Comparison of ENCODE assay signal across 9 cellular contexts in genomic region chr1:16213544-16213943, GRCh38. TPM values are rescaled to one million over a fixed set of nuclear protein-coding genes. Genes with fewer than 3 reads are reported as not detected.
A peak's percentile ranks its signal among the peaks of the same experiment; 100 is the strongest.
DNase-seq lines count a peak whose midpoint lies in the region; ATAC-seq, FAIRE-seq and TF ChIP-seq lines count a peak whose summit lies in the region.
"Not testable (repeated sequence)": the region's sequence is repeated elsewhere in the genome, so short reads cannot be mapped to it uniquely, and the experiment has no call there.
"Had no signal": no experiment of that assay in that cellular context is flagged by ENCODE, and none has a peak within 500 bp of the region (broad histone marks: within the 10 kb centered on the region; RNA-seq: fewer than 3 reads in every experiment).

No MANE protein-coding gene starts in this region.

- TF ChIP-seq RAD21 in A549 (conservative IDR thresholded peaks at IDR 0.05 in 1 of 2, IDR thresholded peaks at IDR 0.05 in 1 of 2); H1 (IDR thresholded peaks at IDR 0.05 in 1 of 2, conservative IDR thresholded peaks at IDR 0.05 in 1 of 2; ENCODE audit: low read depth in 2 of 2, low read length in 2 of 2): not testable (repeated sequence)

- H4K8ac ChIP-seq in H1 (ENCODE audit: extremely low read depth, insufficient read depth, low read length): not testable (repeated sequence)

- not testable (repeated sequence) for H3K23ac ChIP-seq in H1 (ENCODE audit: insufficient read length)

- not testable (repeated sequence) for H3K27ac ChIP-seq in A549; GM23338 (ENCODE audit: low read depth); HEK293 (ENCODE audit: extremely low read depth, low read depth, low read length); H1 (ENCODE audit: low read depth, low read length)
- H3K27ac ChIP-seq in thyroid gland: peak overlapping the region in 2 of 3 donors; percentile 80 to 82

- not testable (repeated sequence) for H3K56ac ChIP-seq in H1 (replicated peaks; ENCODE audit: insufficient read length, low read depth, low read length)

- H3K27ac Mint-ChIP-seq in GM23338: not testable (repeated sequence)

- WGBS in A549 (ENCODE audit: missing lambda C conversion rate): 80% methylated on average over 3 of the region's 3 CpGs
- whole genome bisulfite sequencing in H1 (ENCODE audit: extremely low coverage in 1 of 2, insufficient coverage in 1 of 2, insufficient read length in 1 of 2, insufficient replicate concordance in 2 of 2, low coverage in 1 of 2, low lambda C conversion rate in 2 of 2, missing lambda C conversion rate in 1 of 2), 2 experiments: 90% methylated on average over 3 of the region's 3 CpGs; no CpG with 5 or more reads in 1 of the 2 experiments
- WGBS in thyroid gland, 2 donors: 97 to 98% methylated on average over 3 of the region's 3 CpGs

- H3F3A ChIP-seq in GM23338 (replicated peaks; ENCODE audit: low read depth): peaks cover 11% of the 10 kb centered on the region; the same call in 1 of the 2 replicates

- 0 out of 3 replicates have a peak overlapping the region, but pooled peaks have one; percentile 81 for H3K4me3 Mint-ChIP-seq in GM23338

- H2BK15ac ChIP-seq in H1 (ENCODE audit: low read length): not testable (repeated sequence)

- H3K4me3 ChIP-seq in A549; HEK293 (ENCODE audit: low read depth, low read length); H1 (ENCODE audit: extremely low read depth in 1 of 4, insufficient read depth in 2 of 4, low read depth in 3 of 4, low read length in 4 of 4); thyroid gland (replicated peaks in 1 of 3): not testable (repeated sequence)
- H3K4me3 ChIP-seq in GM23338: peak overlapping the region; percentile 70; the same call in 1 of the 2 replicates

- H2AK5ac ChIP-seq in H1 (ENCODE audit: low read depth, low read length): not testable (repeated sequence)

- H3K27me3 ChIP-seq in GM23338 (ENCODE audit: insufficient read depth); thyroid gland: not testable (repeated sequence)
- peaks cover 0 to 11% (median 6%) of the 10 kb centered on the region in 4 experiments; a peak in 5 of 7 replicates for H3K27me3 ChIP-seq in H1 (replicated peaks in 1 of 4; ENCODE audit: control insufficient read depth in 3 of 4, extremely low read depth in 1 of 4, insufficient read depth in 3 of 4, low read length in 3 of 4)

- H3K9me3 ChIP-seq in A549; HEK293 (ENCODE audit: control insufficient read depth, insufficient read depth, low read depth, low read length); H1 (ENCODE audit: insufficient read depth in 2 of 2, low read depth in 1 of 2, low read length in 1 of 2); thyroid gland: not testable (repeated sequence)

- POLR2A ChIA-PET in A549 (lab: Yijun Ruan, JAX); HEK293 (lab: Yijun Ruan, JAX): not testable (repeated sequence)
- POLR2A ChIA-PET in H1 (lab: Charles Lee; ENCODE audit: partially characterized antibody): interaction anchor here (0.6 to 3.5 kb wide), 8 partner anchors 10 to 144 kb away, joined by 3 to 32 read pairs (median 3); no protein-coding TSS in a partner anchor

- H4K20me1 ChIP-seq in GM23338 (replicated peaks; ENCODE audit: insufficient read depth); H1 (replicated peaks in 1 of 2; ENCODE audit: control insufficient read depth in 1 of 2, insufficient read depth in 2 of 2, low read length in 2 of 2): not testable (repeated sequence)

- not testable (repeated sequence) for H3K18ac ChIP-seq in H1 (ENCODE audit: extremely low read depth, low read length)

- H3K14ac ChIP-seq in H1 (ENCODE audit: insufficient read length): not testable (repeated sequence)

- ATAC-seq in A549, GM23338: not testable (repeated sequence)

- H2BK12ac ChIP-seq in H1 (ENCODE audit: low read depth, low read length): peak overlapping the region; percentile 30; the same call in 1 of the 2 replicates

- H3K9ac ChIP-seq in H1 (replicated peaks in 1 of 4; ENCODE audit: extremely low read depth in 1 of 4, low read depth in 3 of 4, low read length in 3 of 4): not testable (repeated sequence)

- peaks cover 42% of the 10 kb centered on the region for H3K4me1 Mint-ChIP-seq in GM23338

- H3K23me2 ChIP-seq in H1 (ENCODE audit: low read depth, low read length): peaks cover 27% of the 10 kb centered on the region

- not testable (repeated sequence) for H3K36me3 ChIP-seq in GM23338 (ENCODE audit: insufficient read depth); HEK293 (ENCODE audit: control insufficient read depth in 2 of 2, insufficient read depth in 1 of 2, low read length in 2 of 2); H1 (ENCODE audit: control insufficient read depth in 2 of 4, insufficient read depth in 4 of 4, low read length in 3 of 4); thyroid gland

- H4K91ac ChIP-seq in H1 (replicated peaks; ENCODE audit: insufficient read length, low read length): not testable (repeated sequence)

- DNase-seq in A549 (ENCODE audit: low read depth in 1 of 2, low spot score in 1 of 2); GM23338 (ENCODE audit: low spot score); H1 (ENCODE audit: low read depth in 1 of 2, low spot score in 2 of 2); thyroid gland: not testable (repeated sequence)

- not testable (repeated sequence) for H3K79me1 ChIP-seq in H1 (ENCODE audit: low read depth, low read length)

- not testable (repeated sequence) for H3K4me1 ChIP-seq in A549; HEK293 (ENCODE audit: control insufficient read depth, insufficient read depth, low read length)
- peaks cover 47% of the 10 kb centered on the region for H3K4me1 ChIP-seq in GM23338 (ENCODE audit: insufficient read depth)
- peaks cover 10 to 46% (median 30%) of the 10 kb centered on the region in 4 experiments for H3K4me1 ChIP-seq in H1 (replicated peaks in 1 of 4; ENCODE audit: control insufficient read depth in 3 of 4, insufficient read depth in 4 of 4, low read length in 3 of 4)
- H3K4me1 ChIP-seq in thyroid gland: peaks cover 32 to 51% of the 10 kb centered on the region in 2 donors

- not testable (repeated sequence) for TF ChIP-seq EP300 in A549 (IDR thresholded peaks at IDR 0.05); H1 (IDR thresholded peaks at IDR 0.05; ENCODE audit: borderline replicate concordance in 1 of 2, low read depth in 2 of 2, low read length in 2 of 2)

- not testable (repeated sequence) for H3K9me2 ChIP-seq in GM23338 (ENCODE audit: insufficient read depth)

- H3K9me3 Mint-ChIP-seq in GM23338: not testable (repeated sequence)

- H2BK5ac ChIP-seq in H1 (ENCODE audit: low read depth, low read length): not testable (repeated sequence)

- H3K4ac ChIP-seq in H1 (replicated peaks; ENCODE audit: insufficient read length, low read depth, low read length): not testable (repeated sequence)

- not testable (repeated sequence) for TF ChIP-seq CTCF in A549 (IDR thresholded peaks at IDR 0.05); GM23338 (conservative IDR thresholded peaks at IDR 0.05; ENCODE audit: low read depth in 2 of 2); HEK293 (tag by site-specific recombination; IDR thresholded peaks at IDR 0.05); H1 (IDR thresholded peaks at IDR 0.05; ENCODE audit: control extremely low read depth in 1 of 3, insufficient read depth in 1 of 3, low read depth in 1 of 3, low read length in 3 of 3); thyroid gland (IDR thresholded peaks at IDR 0.05)

- not testable (repeated sequence) for H3K4me2 ChIP-seq in A549
- H3K4me2 ChIP-seq in GM23338: peak overlapping the region; percentile 94
- peak overlapping the region; percentile 83 to 89; a peak in 1 of 4 replicates for H3K4me2 ChIP-seq in H1 (ENCODE audit: insufficient read depth in 1 of 2, low read depth in 2 of 2, low read length in 2 of 2)

- H3K27me3 Mint-ChIP-seq in GM23338 (ENCODE audit: insufficient read depth, low read depth, poor library complexity): peaks cover 25% of the 10 kb centered on the region

- peak overlapping the region; percentile 83; the same call in 1 of the 2 replicates for H2BK20ac ChIP-seq in H1 (ENCODE audit: low read length)

- H2BK120ac ChIP-seq in H1 (replicated peaks; ENCODE audit: low read depth, low read length): peak overlapping the region; percentile 8

- not testable (repeated sequence) for H2AFZ ChIP-seq in GM23338; H1 (ENCODE audit: low read length)

- H3K79me2 ChIP-seq in GM23338 (replicated peaks; ENCODE audit: insufficient read depth): peaks cover 30% of the 10 kb centered on the region
- H3K79me2 ChIP-seq in H1 (ENCODE audit: control insufficient read depth in 1 of 2, insufficient read depth in 2 of 2, low read length in 2 of 2): peaks cover 5 to 33% of the 10 kb centered on the region in 2 experiments; a peak in 3 of 4 replicates

- CTCF ChIA-PET in A549 (lab: Yijun Ruan, JAX): interaction anchor here (1.5 kb wide), 1 partner anchor 31 kb away, joined by 3 read pairs; no protein-coding TSS in a partner anchor
- CTCF ChIA-PET in HEK293 (lab: Yijun Ruan, JAX): not testable (repeated sequence)
- CTCF ChIA-PET in H1 (lab: Charles Lee; ENCODE audit: partially characterized antibody): interaction anchor here (0.7 to 1.8 kb wide), 3 partner anchors 14 to 133 kb away, joined by 3 to 5 read pairs (median 3); no protein-coding TSS in a partner anchor

- H4K5ac ChIP-seq in H1 (ENCODE audit: insufficient read length, low read depth, low read length): not testable (repeated sequence)

- TF ChIP-seq POLR2A in A549 (IDR thresholded peaks at IDR 0.05; ENCODE audit: low read length); H1 (IDR thresholded peaks at IDR 0.05; ENCODE audit: control extremely low read depth in 1 of 2, low read depth in 2 of 2, low read length in 2 of 2); thyroid gland (IDR thresholded peaks at IDR 0.05): not testable (repeated sequence)

- not testable (repeated sequence) for FAIRE-seq in A549 (lab: Jason Lieb, UNC); H1 (lab: Jason Lieb, UNC)

- not testable (repeated sequence) for H3K36me3 Mint-ChIP-seq in GM23338 (ENCODE audit: low read depth)

- intact Hi-C loops in thyroid gland (cut with DNase I): not testable (repeated sequence)

RNA-seq across cellular contexts. Expression of gene ARHGEF19, which starts 1.1 kb away (rescaled TPM):
- polyA plus RNA-seq in A549 (2011; rRNA removed) (6.1 and 6.7 TPM in 2 replicates), A549 (2017; fragmentation: RNase III; extraction: RNeasy Plus Mini Kit Qiagen cat#74134 plus additional on column Dnase treatment) (7.6 to 9.5 TPM (median 9.2 TPM) in 3 replicates), GM23338 (2016; fragmentation: Nextera tagmentation; extraction: Ambion mirVana) (19.5 and 22.5 TPM in 2 replicates), H1 (2011; rRNA removed) (47.5 and 69.2 TPM in 2 replicates)
- 9.2 and 11.2 TPM in 2 replicates for polyA plus RNA-seq in A549 (2012; cell fraction: cytosol; rRNA removed)
- polyA plus RNA-seq in A549 (2012; cell fraction: nucleus; rRNA removed): 25.8 and 26.3 TPM in 2 replicates
- polyA minus RNA-seq in A549 (2011; rRNA and poly(A)+ RNA removed): 3.2 and 4.2 TPM in 2 replicates
- 37.5 and 46.4 TPM in 2 replicates for total RNA-seq in GM23338 (2014; rRNA removed; shearing (Covaris generic))
- total RNA-seq in H1 (2021; fragmentation: NEBNext Ultra II Directional; extraction: Animal tissue kit (Norgen Biotek cat#: 25700)): 51.9 and 56.4 TPM in 2 replicates
- polyA plus RNA-seq in H1 (2011; cell fraction: cytosol; rRNA removed): 55.0 TPM
- 157 TPM for polyA plus RNA-seq in H1 (2011; cell fraction: nucleus; rRNA removed)
- polyA plus RNA-seq in H1 (2012, experiment 1 of 2): 42.8 to 57.1 TPM (median 54.3 TPM) in 4 replicates
- 45.5 TPM for polyA plus RNA-seq in H1 (2012, experiment 2 of 2)
- 32.6 TPM for polyA plus RNA-seq in H1 (2013, experiment 1 of 2)
- 30.2 TPM for polyA plus RNA-seq in H1 (2013, experiment 2 of 2)
- 27.7 and 32.0 TPM in 2 replicates for polyA minus RNA-seq in H1 (2011; rRNA and poly(A)+ RNA removed)
- 22.2 TPM for polyA minus RNA-seq in H1 (2011; cell fraction: cytosol; rRNA and poly(A)+ RNA removed)
- polyA minus RNA-seq in H1 (2011; cell fraction: nucleus; rRNA and poly(A)+ RNA removed): 30.7 TPM
- total RNA-seq in thyroid gland: 10 to 100 TPM; 11.9 to 32.3 (median 17.5) TPM

RNA-seq across cellular contexts. Expression of gene CPLANE2, which starts 23.4 kb away (rescaled TPM):
- 2.4 and 3.6 TPM in 2 replicates for polyA plus RNA-seq in A549 (2011; rRNA removed)
- polyA plus RNA-seq in A549 (2012; cell fraction: cytosol; rRNA removed): 3.5 and 5.1 TPM in 2 replicates
- polyA plus RNA-seq in A549 (2012; cell fraction: nucleus; rRNA removed): 5.7 and 6.7 TPM in 2 replicates
- 2.6 to 3.7 TPM (median 2.8 TPM) in 3 replicates for polyA plus RNA-seq in A549 (2017; fragmentation: RNase III; extraction: RNeasy Plus Mini Kit Qiagen cat#74134 plus additional on column Dnase treatment)
- 5.3 and 14.1 TPM in 2 replicates for polyA minus RNA-seq in A549 (2011; rRNA and poly(A)+ RNA removed)
- 1.6 and 1.8 TPM in 2 replicates for total RNA-seq in GM23338 (2014; rRNA removed; shearing (Covaris generic))
- 0.44 and 1.1 TPM in 2 replicates for polyA plus RNA-seq in GM23338 (2016; fragmentation: Nextera tagmentation; extraction: Ambion mirVana)
- 2.5 and 2.7 TPM in 2 replicates for total RNA-seq in H1 (2021; fragmentation: NEBNext Ultra II Directional; extraction: Animal tissue kit (Norgen Biotek cat#: 25700))
- 2.3 and 3.7 TPM in 2 replicates for polyA plus RNA-seq in H1 (2011; rRNA removed)
- 3.2 TPM for polyA plus RNA-seq in H1 (2011; cell fraction: cytosol; rRNA removed)
- polyA plus RNA-seq in H1 (2011; cell fraction: nucleus; rRNA removed): 6.4 TPM
- polyA plus RNA-seq in H1 (2012, experiment 1 of 2): 1.9 to 4.7 TPM (median 3.3 TPM) in 4 replicates
- polyA plus RNA-seq in H1 (2012, experiment 2 of 2): 7.6 TPM
- polyA plus RNA-seq in H1 (2013, experiment 1 of 2): 1.1 TPM
- 1.1 TPM for polyA plus RNA-seq in H1 (2013, experiment 2 of 2)
- 1.8 and 3.0 TPM in 2 replicates for polyA minus RNA-seq in H1 (2011; rRNA and poly(A)+ RNA removed)
- 3.4 TPM for polyA minus RNA-seq in H1 (2011; cell fraction: cytosol; rRNA and poly(A)+ RNA removed)
- polyA minus RNA-seq in H1 (2011; cell fraction: nucleus; rRNA and poly(A)+ RNA removed): 1.9 TPM
- 10 to 100 TPM in 3 of 4 donors, 1 to 10 TPM in 1; 4.3 to 21.8 (median 15.3) TPM for total RNA-seq in thyroid gland

RNA-seq across cellular contexts. Expression of gene EPHA2, which starts 57.7 kb away (rescaled TPM):
- 55.0 and 59.3 TPM in 2 replicates for polyA plus RNA-seq in A549 (2011; rRNA removed)
- polyA plus RNA-seq in A549 (2012; cell fraction: cytosol; rRNA removed): 112 and 122 TPM in 2 replicates
- polyA plus RNA-seq in A549 (2012; cell fraction: nucleus; rRNA removed): 317 and 462 TPM in 2 replicates
- polyA plus RNA-seq in A549 (2017; fragmentation: RNase III; extraction: RNeasy Plus Mini Kit Qiagen cat#74134 plus additional on column Dnase treatment): 87.1 to 93.8 TPM (median 93.2 TPM) in 3 replicates
- 99.4 and 100.0 TPM in 2 replicates for polyA minus RNA-seq in A549 (2011; rRNA and poly(A)+ RNA removed)
- total RNA-seq in GM23338 (2014; rRNA removed; shearing (Covaris generic)): 35.0 and 51.2 TPM in 2 replicates
- 7.5 and 8.5 TPM in 2 replicates for polyA plus RNA-seq in GM23338 (2016; fragmentation: Nextera tagmentation; extraction: Ambion mirVana)
- total RNA-seq in H1 (2021; fragmentation: NEBNext Ultra II Directional; extraction: Animal tissue kit (Norgen Biotek cat#: 25700)): 28.4 and 33.6 TPM in 2 replicates
- polyA plus RNA-seq in H1 (2011; rRNA removed): 26.8 and 42.2 TPM in 2 replicates
- 24.2 TPM for polyA plus RNA-seq in H1 (2011; cell fraction: cytosol; rRNA removed)
- 69.5 TPM for polyA plus RNA-seq in H1 (2011; cell fraction: nucleus; rRNA removed)
- polyA plus RNA-seq in H1 (2012, experiment 1 of 2): 23.3 to 29.4 TPM (median 24.9 TPM) in 4 replicates
- polyA plus RNA-seq in H1 (2012, experiment 2 of 2): 28.9 TPM
- polyA plus RNA-seq in H1 (2013, experiment 1 of 2): 33.8 TPM
- 33.1 TPM for polyA plus RNA-seq in H1 (2013, experiment 2 of 2)
- 44.2 and 53.8 TPM in 2 replicates for polyA minus RNA-seq in H1 (2011; rRNA and poly(A)+ RNA removed)
- 30.1 TPM for polyA minus RNA-seq in H1 (2011; cell fraction: cytosol; rRNA and poly(A)+ RNA removed)
- polyA minus RNA-seq in H1 (2011; cell fraction: nucleus; rRNA and poly(A)+ RNA removed): 34.1 TPM
- 10 to 100 TPM; 22.3 to 53.2 (median 29.3) TPM for total RNA-seq in thyroid gland
- total RNA-seq: CD4-positive, alpha-beta memory T cell; CD4-positive, CD25-positive, alpha-beta regulatory T cell; CD8-positive, alpha-beta memory T cell had no signal
- polyA plus RNA-seq: CD14-positive monocyte; CD4-positive, alpha-beta memory T cell; CD4-positive, CD25-positive, alpha-beta regulatory T cell; CD8-positive, alpha-beta memory T cell had no signal
